ENCODE assay signal across 8 cellular contexts in genomic region chr19:4914736-4915501, GRCh38. TPM values are rescaled to one million over a fixed set of nuclear protein-coding genes. Genes with fewer than 3 reads are reported as not detected.
DNase-seq lines count a peak whose midpoint lies in the region; ATAC-seq and TF ChIP-seq lines count a peak whose summit lies in the region.

No MANE protein-coding gene starts in this region.

- intact Hi-C loops in heart left ventricle (cut with DNase I): loop anchor here in 5 of 10 donors (5.0 kb wide), 4 partner anchors 43 to 108 kb away; no protein-coding TSS in a partner anchor
- intact Hi-C loops in prostate gland (cut with DNase I): no loop called here
- intact Hi-C loops in left ventricle myocardium inferior (cut with micrococcal nuclease): loop anchor here (5.0 kb wide), 1 partner anchor 108 kb away; no protein-coding TSS in a partner anchor

- peak overlapping the region in 4 of 12 donors; percentile 6 to 65 (median 43) for H3K4me3 ChIP-seq in heart left ventricle
- peak overlapping the region in 1 of 2 donors; percentile 12 for H3K4me3 ChIP-seq in right atrium auricular region
- H3K4me3 ChIP-seq in ectodermal cell (ENCODE audit: insufficient read depth, low read depth, low read length): no peak overlapping the region
- no peak overlapping the region for H3K4me3 ChIP-seq in prostate gland
- no peak overlapping the region for H3K4me3 ChIP-seq in left ventricle myocardium inferior

- no peaks in the 10 kb centered on the region for H3K36me3 ChIP-seq in heart left ventricle
- H3K36me3 ChIP-seq in right atrium auricular region: no peaks in the 10 kb centered on the region
- peaks cover 12% of the 10 kb centered on the region for H3K36me3 ChIP-seq in ectodermal cell (ENCODE audit: control insufficient read depth, insufficient read depth, low read length)
- no peaks in the 10 kb centered on the region for H3K36me3 ChIP-seq in prostate gland
- H3K36me3 ChIP-seq in left ventricle myocardium inferior: no peaks in the 10 kb centered on the region

- 83 to 85% (median 85%) methylated on average over 17 to 23 of the region's 23 CpGs for WGBS in heart left ventricle, 4 donors
- 90% methylated on average over 23 of the region's 23 CpGs for WGBS in ectodermal cell, 2 experiments
- WGBS in prostate gland: 68% methylated on average over 23 of the region's 23 CpGs

- peak overlapping the region in 1 of 12 donors; percentile 81 for H3K27ac ChIP-seq in heart left ventricle
- no peak overlapping the region for H3K27ac ChIP-seq in right atrium auricular region
- peak overlapping the region; percentile 16 for H3K27ac ChIP-seq in ectodermal cell (ENCODE audit: insufficient read depth, low read depth, low read length, poor library complexity, severe bottlenecking)
- peak overlapping the region; percentile 10 to 27 for H3K27ac ChIP-seq in prostate gland
- no peak overlapping the region for H3K27ac ChIP-seq in left ventricle myocardium inferior (replicated peaks)

- DNase-seq in heart left ventricle: peak in 1 of 5 donors; percentile 75
- DNase-seq in right atrium auricular region (ENCODE audit: low spot score): no peak
- peak; percentile 78 for DNase-seq in activated CD4-positive, alpha-beta T cell treated with anti-CD3 and anti-CD28 coated beads, Interleukin-2, amount 50 U/mL, for 1 hour
- DNase-seq in prostate gland (ENCODE audit: low spot score): peak; percentile 80
- DNase-seq in left ventricle myocardium inferior: no peak

- H3K9me3 ChIP-seq in heart left ventricle (no peaks in the 10 kb centered on the region), right atrium auricular region (no peaks in the 10 kb centered on the region), ectodermal cell (ENCODE audit: control insufficient read depth, low read length) (no peaks in the 10 kb centered on the region), prostate gland (no peaks in the 10 kb centered on the region), left ventricle myocardium inferior (replicated peaks) (no peaks in the 10 kb centered on the region)

- H3K27me3 ChIP-seq in heart left ventricle: no peaks in the 10 kb centered on the region
- no peaks in the 10 kb centered on the region for H3K27me3 ChIP-seq in right atrium auricular region
- H3K27me3 ChIP-seq in ectodermal cell (ENCODE audit: control insufficient read depth, insufficient read depth, low read length, poor library complexity, severe bottlenecking): no peaks in the 10 kb centered on the region
- no peaks in the 10 kb centered on the region for H3K27me3 ChIP-seq in prostate gland (replicated peaks; ENCODE audit: insufficient read depth)
- no peaks in the 10 kb centered on the region for H3K27me3 ChIP-seq in left ventricle myocardium inferior (ENCODE audit: low read depth)

- H3K4me1 ChIP-seq in heart left ventricle: peaks cover 0 to 56% (median 15%) of the 10 kb centered on the region in 12 donors
- peaks cover 0 to 20% of the 10 kb centered on the region in 2 donors for H3K4me1 ChIP-seq in right atrium auricular region
- H3K4me1 ChIP-seq in ectodermal cell (ENCODE audit: control insufficient read depth, insufficient read depth, low read length): peaks cover 26% of the 10 kb centered on the region
- peaks cover 8% of the 10 kb centered on the region for H3K4me1 ChIP-seq in prostate gland (replicated peaks)
- H3K4me1 ChIP-seq in left ventricle myocardium inferior: peaks cover 21% of the 10 kb centered on the region

- ATAC-seq in heart left ventricle (peak in 3 of 4 donors; percentile 15 to 39 (median 32)), GM21528 (IDR thresholded peaks at IDR 0.05; ENCODE audit: low FRiP score, unreplicated experiment) (no peak), HG03095 (IDR thresholded peaks at IDR 0.05; ENCODE audit: unreplicated experiment) (no peak)

- no peak for TF ChIP-seq POLR2A in heart left ventricle (IDR thresholded peaks at IDR 0.05)
- no peak for TF ChIP-seq POLR2A in prostate gland (IDR thresholded peaks at IDR 0.05)

- no peak for TF ChIP-seq CTCF in heart left ventricle (IDR thresholded peaks at IDR 0.05)
- TF ChIP-seq CTCF in right atrium auricular region (IDR thresholded peaks at IDR 0.05): no peak
- TF ChIP-seq CTCF in prostate gland (IDR thresholded peaks at IDR 0.05): no peak
- TF ChIP-seq CTCF in left ventricle myocardium inferior (IDR thresholded peaks at IDR 0.05; ENCODE audit: borderline replicate concordance): no peak

RNA-seq across cellular contexts. Expression of gene UHRF1, which starts 5.6 kb away (rescaled TPM):
- total RNA-seq in heart left ventricle (1 to 10 TPM in 2 of 9 donors, under 1 TPM in 7; 0.25 to 8.9 (median 0.89) TPM), right atrium auricular region (under 1 TPM; 0.28 to 0.33 TPM), prostate gland (1 to 10 TPM; 3.8 to 5.3 TPM), left ventricle myocardium inferior (1.3 TPM)
- polyA plus RNA-seq in heart left ventricle: under 1 TPM; 0.34 to 0.69 TPM
- 104 TPM for polyA plus RNA-seq in ectodermal cell (2013, experiment 1 of 4)
- polyA plus RNA-seq in ectodermal cell (2013, experiment 2 of 4): 117 TPM
- polyA plus RNA-seq in ectodermal cell (2013, experiment 3 of 4): 46.2 TPM
- 45.6 TPM for polyA plus RNA-seq in ectodermal cell (2013, experiment 4 of 4)

RNA-seq across cellular contexts. Expression of gene ARRDC5, which starts 12.2 kb away (rescaled TPM):
- under 1 TPM in 2 of 9 donors, not detected in 7; 0.43 to 0.70 TPM for total RNA-seq in heart left ventricle
- polyA plus RNA-seq in heart left ventricle: under 1 TPM in 1 of 2 donors, not detected in 1; 0.04 TPM
- not detected for total RNA-seq in right atrium auricular region
- polyA plus RNA-seq in ectodermal cell (2013, experiment 1 of 4): not detected
- polyA plus RNA-seq in ectodermal cell (2013, experiment 2 of 4): not detected
- not detected for polyA plus RNA-seq in ectodermal cell (2013, experiment 3 of 4)
- not detected for polyA plus RNA-seq in ectodermal cell (2013, experiment 4 of 4)
- 1 to 10 TPM in 1 of 2 donors, not detected in 1; 1.2 TPM for total RNA-seq in prostate gland
- not detected for total RNA-seq in left ventricle myocardium inferior

RNA-seq across cellular contexts. Expression of gene PLIN3, which starts 47.5 kb away (rescaled TPM):
- total RNA-seq in heart left ventricle (10 to 100 TPM; 17.4 to 70.9 (median 22.9) TPM), right atrium auricular region (10 to 100 TPM; 23.3 to 27.2 TPM), prostate gland (10 to 100 TPM; 61.3 to 76.5 TPM), left ventricle myocardium inferior (26.7 TPM)
- 100 to 1,000 TPM in 1 of 2 donors, 1 to 10 TPM in 1; 10.0 to 102 TPM for polyA plus RNA-seq in heart left ventricle
- polyA plus RNA-seq in ectodermal cell (2013, experiment 1 of 4): 81.9 TPM
- polyA plus RNA-seq in ectodermal cell (2013, experiment 2 of 4): 83.0 TPM
- polyA plus RNA-seq in ectodermal cell (2013, experiment 3 of 4): 66.3 TPM
- 66.7 TPM for polyA plus RNA-seq in ectodermal cell (2013, experiment 4 of 4)

RNA-seq across cellular contexts. Expression of gene KDM4B, which starts 54.0 kb away (rescaled TPM):
- total RNA-seq in heart left ventricle: 10 to 100 TPM; 21.5 to 36.5 (median 28.1) TPM
- polyA plus RNA-seq in heart left ventricle: 10 to 100 TPM; 22.6 to 24.3 TPM
- 10 to 100 TPM; 17.6 to 26.0 TPM for total RNA-seq in right atrium auricular region
- 33.7 TPM for polyA plus RNA-seq in ectodermal cell (2013, experiment 1 of 4)
- 37.1 TPM for polyA plus RNA-seq in ectodermal cell (2013, experiment 2 of 4)
- polyA plus RNA-seq in ectodermal cell (2013, experiment 3 of 4): 26.5 TPM
- 29.5 TPM for polyA plus RNA-seq in ectodermal cell (2013, experiment 4 of 4)
- total RNA-seq in prostate gland: 100 to 1,000 TPM in 1 of 2 donors, 10 to 100 TPM in 1; 74.6 to 136 TPM
- total RNA-seq in left ventricle myocardium inferior: 34.1 TPM

Comparison
In these comparisons a context has a peak if more than half of its experiments do, and no peak if none do; other contexts are left out.
1. ATAC-seq: peak in heart left ventricle (3 of 4); none in GM21528 (single experiment) and HG03095 (single experiment).
2. DNase-seq: peak in activated CD4-positive, alpha-beta T cell treated with anti-CD3 and anti-CD28 coated beads, Interleukin-2, amount 50 U/mL, for 1 hour (single experiment) and prostate gland (single experiment); none in right atrium auricular region (single experiment) and left ventricle myocardium inferior (single experiment).
3. H3K27ac ChIP-seq: peak in ectodermal cell (single experiment) and prostate gland (2 of 2); none in right atrium auricular region (0 of 2) and left ventricle myocardium inferior (single experiment).